33 cellular contexts compared by ENCODE assay signal in genomic region chr10:62303922-62304321, GRCh38. TPM values are rescaled to one million over a fixed set of nuclear protein-coding genes. Genes with fewer than 3 reads are reported as not detected.
"Had no signal": no experiment of that assay in that cellular context is flagged by ENCODE, and none has a peak within 500 bp of the region (broad histone marks: within the 10 kb centered on the region; RNA-seq: fewer than 3 reads in every experiment).

No MANE protein-coding gene starts in this region.

- H3K4me1 ChIP-seq: adrenal gland, ascending aorta, body of pancreas, breast epithelium had no signal

- H3K4me3 ChIP-seq: adrenal gland, ascending aorta, body of pancreas, breast epithelium, cardiac muscle cell had no signal

- H3K9me3 ChIP-seq: adrenal gland, ascending aorta, body of pancreas, breast epithelium had no signal

- H3K27me3 ChIP-seq: adrenal gland, ascending aorta, body of pancreas, brain microvascular endothelial cell, breast epithelium, cardiac muscle cell had no signal

- DNase-seq: activated effector memory CD4-positive, alpha-beta T cell treated with anti-CD3 and anti-CD28 coated beads, Interleukin-2, amount 50 U/mL, for 16 hours; activated effector memory CD4-positive, alpha-beta T cell treated with Interleukin-2 at 50 U/mL for 16 hours; activated gamma-delta T cell; activated gamma-delta T cell treated with Interleukin-2 at 50 U/mL for 16 hours; activated naive CD4-positive, alpha-beta T cell; activated naive CD4-positive, alpha-beta T cell treated with anti-CD3 and anti-CD28 coated beads for 36 hours; activated naive CD4-positive, alpha-beta T cell treated with anti-CD3 and anti-CD28 coated beads, Interleukin-2, amount 10 ng/mL, durations not matched to agents 7 days and 5 days; activated naive CD4-positive, alpha-beta T cell treated with anti-CD3 and anti-CD28 coated beads, Interleukin-2, amount 50 U/mL, for 16 hours; activated naive CD4-positive, alpha-beta T cell treated with Interleukin-2 at 50 U/mL for 16 hours; activated naive CD8-positive, alpha-beta T cell treated with anti-CD3 and anti-CD28 coated beads for 36 hours; activated naive CD8-positive, alpha-beta T cell treated with anti-CD3 and anti-CD28 coated beads, Interleukin-2, amount 10 ng/mL, durations not matched to agents 7 days and 5 days; activated naive CD8-positive, alpha-beta T cell treated with anti-CD3 and anti-CD28 coated beads, Interleukin-2, amount 50 U/mL, for 24 hours; activated T-cell treated with anti-CD3 and anti-CD28 coated beads, Interleukin-2, amount 50 U/mL, for 24 hours; activated T-cell treated with anti-CD3 and anti-CD28 coated beads, Interleukin-2, amount 50 U/mL, for 4 hours; activated T-cell treated with anti-CD3 and anti-CD28 coated beads, Interleukin-2, amount 50 U/mL, for 48 hours; activated T-cell treated with anti-CD3 and anti-CD28 coated beads, Interleukin-2, amount 50 U/mL, for 72 hours; adrenal gland; amniotic stem cell; amygdala; anterior cingulate cortex; aorta; body of pancreas; brain microvascular endothelial cell; caudate nucleus; central memory CD4-positive, alpha-beta T cell; cerebellar nuclear complex had no signal

- H3K27ac ChIP-seq: adrenal gland, ascending aorta, body of pancreas, brain microvascular endothelial cell, breast epithelium, cardiac muscle cell had no signal

- H3K36me3 ChIP-seq: adrenal gland, ascending aorta, brain microvascular endothelial cell, breast epithelium, cardiac muscle cell had no signal

- FAIRE-seq: astrocyte, bronchial epithelial cell had no signal

- ATAC-seq: activated naive CD4-positive, alpha-beta T cell treated with anti-CD3 and anti-CD28 coated beads, Interleukin-2, amount 50 U/mL, for 72 hours; activated naive CD8-positive, alpha-beta T cell treated with anti-CD3 and anti-CD28 coated beads, Interleukin-2, amount 50 U/mL, for 24 hours; activated T-cell treated with anti-CD3 and anti-CD28 coated beads, Interleukin-2, amount 50 U/mL, for 4 hours; activated T-cell treated with anti-CD3 and anti-CD28 coated beads, Interleukin-2, amount 50 U/mL, for 72 hours; activated T-helper 17 cell treated with anti-CD3 and anti-CD28 coated beads, Interleukin-2, amount 50 U/mL, for 72 hours; body of pancreas had no signal

RNA-seq across cellular contexts. Expression of gene RTKN2, which starts 35.3 kb away (rescaled TPM):
- total RNA-seq: ascending aorta had no signal
